Comparison of ENCODE assay signal across 13 cellular contexts in the genomic region with DNA sequence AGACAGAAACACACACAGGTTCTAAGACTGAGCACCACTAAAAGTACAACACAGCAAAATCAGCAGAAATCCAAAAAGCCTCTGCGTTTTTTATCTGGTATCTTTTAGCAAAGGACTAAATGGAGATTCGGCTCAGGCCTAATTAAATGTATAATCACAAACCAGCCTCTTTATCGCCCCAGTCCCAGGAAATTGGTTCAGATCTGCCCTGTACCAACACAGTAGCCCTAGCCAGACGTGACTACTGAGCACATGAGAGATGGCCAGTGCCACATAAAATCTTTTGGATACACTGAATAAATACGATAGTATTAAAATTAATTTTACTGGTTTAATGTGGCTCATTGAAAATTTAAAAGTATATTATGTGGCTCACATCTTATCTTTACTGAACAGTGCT. TPM values are rescaled to one million over a fixed set of nuclear protein-coding genes. Genes with fewer than 3 reads are reported as not detected.
DNase-seq lines count a peak whose midpoint lies in the region; ATAC-seq and TF ChIP-seq lines count a peak whose summit lies in the region.
"Had no signal": no experiment of that assay in that cellular context is flagged by ENCODE, and none has a peak within 500 bp of the region (broad histone marks: within the 10 kb centered on the region; RNA-seq: fewer than 3 reads in every experiment).

No MANE protein-coding gene starts in this region.

- no peaks in the 10 kb centered on the region for H3F3A ChIP-seq in OCI-LY1 (ENCODE audit: insufficient read depth, low read length)

- no peak for DNase-seq in central memory CD8-positive, alpha-beta T cell (ENCODE audit: low spot score in 2 of 2)
- DNase-seq in NCI-H2107 (lab: John Stamatoyannopoulos, UW) = no peak
- DNase-seq in A673 (ENCODE audit: low spot score) = no peak
- DNase-seq in T1000 (lab: John Stamatoyannopoulos, UW) = no peak
- DNase-seq in NCI-H748 treated with DMSO at 0.1 percent for 48 hours (lab: John Stamatoyannopoulos, UW) = no peak
- DNase-seq: activated CD4-positive, alpha-beta T cell treated with anti-CD3 and anti-CD28 coated beads, Interleukin-2, amount 50 U/mL, for 1 hour; amygdala; NCI-H2227 treated with DMSO at 0.1 percent for 48 hours; SIG-M5; stimulated activated naive CD4-positive, alpha-beta T cell had no signal

- no peak for ATAC-seq in central memory CD8-positive, alpha-beta T cell (replicated peaks; ENCODE audit: extremely low read depth, poor library complexity, severe bottlenecking)

- CTCF ChIA-PET in A673 (lab: Charles Lee) = no interaction called here

- POLR2A ChIA-PET in A673 (lab: Charles Lee; ENCODE audit: low non-redundant PET) = no interaction called here

- no peaks in the 10 kb centered on the region for H3K9me3 Mint-ChIP-seq in central memory CD8-positive, alpha-beta T cell

- no peaks in the 10 kb centered on the region for H3K27me3 Mint-ChIP-seq in central memory CD8-positive, alpha-beta T cell

- BruUV-seq in A673 (replicated peaks; lab: Mats Ljungman, UMichigan) = no TSS peak

- peaks cover 10% of the 10 kb centered on the region for H3K36me3 Mint-ChIP-seq in central memory CD8-positive, alpha-beta T cell (ENCODE audit: insufficient read depth)

- peaks cover 94 to 100% (median 98%) of the 10 kb centered on the region in 10 experiments for H3K4me1 ChIP-seq in BLaER1 treated with 17β-estradiol and CSF1 and Interleukin-3, amounts not matched to agents 10 nM and 100 nM
- peaks cover 81% of the 10 kb centered on the region for H3K4me1 ChIP-seq in OCI-LY1 (ENCODE audit: insufficient read depth, low read length, severe bottlenecking)
- H3K4me1 ChIP-seq in skeletal muscle satellite cell (ENCODE audit: control insufficient read depth, insufficient read depth, low read length) = peaks cover 66% of the 10 kb centered on the region
- peaks cover 10% of the 10 kb centered on the region for H3K4me1 ChIP-seq in A673 (ENCODE audit: insufficient read depth, low read length, poor library complexity, severe bottlenecking)

- no peak overlapping the region for H3K4me3 Mint-ChIP-seq in central memory CD8-positive, alpha-beta T cell

- no peaks in the 10 kb centered on the region for H3K27me3 ChIP-seq in BLaER1 treated with 17β-estradiol and CSF1 and Interleukin-3, amounts not matched to agents 10 nM and 100 nM
- H3K27me3 ChIP-seq in OCI-LY1 (ENCODE audit: insufficient read depth, low read length) (no peaks in the 10 kb centered on the region), skeletal muscle satellite cell (ENCODE audit: control insufficient read depth, insufficient read depth, low read length) (no peaks in the 10 kb centered on the region), A673 (replicated peaks; ENCODE audit: insufficient read depth, low read depth, low read length, poor library complexity) (no peaks in the 10 kb centered on the region)

- H2AFZ ChIP-seq in OCI-LY1 (ENCODE audit: low read length) = no peak overlapping the region

- intact Hi-C loops in A673 (cut with micrococcal nuclease; ENCODE audit: unreplicated experiment) = no loop called here

- H4K20me1 ChIP-seq in BLaER1 treated with 17β-estradiol and CSF1 and Interleukin-3, amounts not matched to agents 10 nM and 100 nM = peaks cover 0 to 95% (median 0%) of the 10 kb centered on the region in 11 experiments; a peak in 6 of 22 replicates
- H4K20me1 ChIP-seq in OCI-LY1 (ENCODE audit: insufficient read depth, low read length) = no peaks in the 10 kb centered on the region

- peak overlapping the region; percentile 68 to 98 (median 89) for H3K4me2 ChIP-seq in BLaER1 treated with 17β-estradiol and CSF1 and Interleukin-3, amounts not matched to agents 10 nM and 100 nM
- H3K4me2 ChIP-seq in OCI-LY1 (ENCODE audit: low read length) = peak overlapping the region; percentile 61
- no peak overlapping the region for H3K4me2 ChIP-seq in skeletal muscle satellite cell (ENCODE audit: low read length)

- no peaks in the 10 kb centered on the region for H3K9me2 ChIP-seq in OCI-LY1 (ENCODE audit: low read depth, low read length)

- TF ChIP-seq CTCF in OCI-LY1 (IDR thresholded peaks at IDR 0.05; ENCODE audit: low read length) (no peak), A673 (conservative IDR thresholded peaks at IDR 0.05; ENCODE audit: low read depth, low read length) (no peak)

- peaks cover 70% of the 10 kb centered on the region for H3K4me1 Mint-ChIP-seq in central memory CD8-positive, alpha-beta T cell

- peak overlapping the region; percentile 97 for H3K27ac Mint-ChIP-seq in central memory CD8-positive, alpha-beta T cell (ENCODE audit: low read depth)

- H3K4me3 ChIP-seq in BLaER1 treated with 17β-estradiol and CSF1 and Interleukin-3, amounts not matched to agents 10 nM and 100 nM = no peak overlapping the region
- H3K4me3 ChIP-seq in OCI-LY1 (ENCODE audit: low read depth, low read length, poor library complexity, severe bottlenecking) (peak overlapping the region; percentile 28), skeletal muscle satellite cell (ENCODE audit: low read length) (no peak overlapping the region), A673 (ENCODE audit: low read depth, low read length, poor library complexity, severe bottlenecking) (no peak overlapping the region)

- H3K36me3 ChIP-seq in BLaER1 treated with 17β-estradiol and CSF1 and Interleukin-3, amounts not matched to agents 10 nM and 100 nM = peaks cover 8 to 13% (median 12%) of the 10 kb centered on the region in 11 experiments; a peak in 19 of 22 replicates
- H3K36me3 ChIP-seq in OCI-LY1 (ENCODE audit: insufficient read depth, low read length) = peaks cover 12% of the 10 kb centered on the region
- peaks cover 8% of the 10 kb centered on the region for H3K36me3 ChIP-seq in skeletal muscle satellite cell (ENCODE audit: insufficient read depth, low read length)
- H3K36me3 ChIP-seq in A673 (ENCODE audit: insufficient read depth, low read length, poor library complexity, severe bottlenecking) = no peaks in the 10 kb centered on the region

- H3K79me2 ChIP-seq in OCI-LY1 (ENCODE audit: insufficient read depth, low read length) = peaks cover 34% of the 10 kb centered on the region

- H3K9ac ChIP-seq in BLaER1 treated with 17β-estradiol and CSF1 and Interleukin-3, amounts not matched to agents 10 nM and 100 nM = peak overlapping the region; percentile 34 to 77 (median 68); a peak in 18 of 22 replicates
- H3K9ac ChIP-seq in OCI-LY1 (ENCODE audit: low read length) (peak overlapping the region; percentile 35), skeletal muscle satellite cell (ENCODE audit: low read depth, low read length) (peak overlapping the region; percentile 64)

- peak overlapping the region; percentile 27 to 95 (median 87); a peak in 21 of 22 replicates for H3K27ac ChIP-seq in BLaER1 treated with 17β-estradiol and CSF1 and Interleukin-3, amounts not matched to agents 10 nM and 100 nM
- H3K27ac ChIP-seq in OCI-LY1 (ENCODE audit: low read depth, low read length, poor library complexity, severe bottlenecking) = peak overlapping the region; percentile 94
- no peak overlapping the region for H3K27ac ChIP-seq in A673 (ENCODE audit: low read depth, low read length, poor library complexity, severe bottlenecking)

- no peaks in the 10 kb centered on the region for H3K9me3 ChIP-seq in BLaER1 treated with 17β-estradiol and CSF1 and Interleukin-3, amounts not matched to agents 10 nM and 100 nM (replicated peaks in 1 of 11)
- H3K9me3 ChIP-seq in OCI-LY1 (ENCODE audit: low read length) = no peaks in the 10 kb centered on the region
- no peaks in the 10 kb centered on the region for H3K9me3 ChIP-seq in skeletal muscle satellite cell (replicated peaks; ENCODE audit: low read length)
- H3K9me3 ChIP-seq in A673 (ENCODE audit: low read depth, low read length, poor library complexity, severe bottlenecking) = no peaks in the 10 kb centered on the region

RNA-seq across cellular contexts. Expression of a gene that starts 19.7 kb away (rescaled TPM):
- total RNA-seq in skeletal muscle satellite cell (2012; rRNA removed) = 17.3 and 21.0 TPM in 2 replicates
- total RNA-seq in A673 (2021) = 26.0 and 29.4 TPM in 2 replicates

RNA-seq across cellular contexts. Expression of a gene that starts 34.6 kb away (rescaled TPM):
- total RNA-seq in skeletal muscle satellite cell (2012; rRNA removed) = not detected in 2 replicates
- total RNA-seq in A673 (2021) = not detected in 2 replicates
